In genomic region chr11:77301510-77301909, GRCh38 we compare ENCODE assay signal across 2 cellular contexts.
TF ChIP-seq lines count a peak whose summit lies in the region.

TSS of gene GDPD4 (minus strand) at chr11:77301686. CDS start at chr11:77285137, 16,549 bp downstream.

TF ChIP-seq in A549, 52 proteins besides CTCF, POLR2A, EP300 and RAD21:
- TF ChIP-seq NR3C1 (IDR thresholded peaks at IDR 0.05), result no peak
- TF ChIP-seq CHD4 (IDR thresholded peaks at IDR 0.05; ENCODE audit: borderline replicate concordance), result no peak
- no peak for TF ChIP-seq USF2 (IDR thresholded peaks at IDR 0.05)
- no peak for TF ChIP-seq TP53 (CRISPR knock-in tag; IDR thresholded peaks at IDR 0.05)
- TF ChIP-seq PBX3 (IDR thresholded peaks at IDR 0.05), result no peak
- no peak for TF ChIP-seq ATOH8 (CRISPR knock-in tag; IDR thresholded peaks at IDR 0.05; ENCODE audit: low read depth)
- no peak for TF ChIP-seq NFE2L2 (conservative IDR thresholded peaks at IDR 0.05; ENCODE audit: low read length)
- TF ChIP-seq ZFP36 (IDR thresholded peaks at IDR 0.05; ENCODE audit: borderline replicate concordance, partially characterized antibody), result no peak
- no peak for TF ChIP-seq FOSL2 (IDR thresholded peaks at IDR 0.05)
- no peak for TF ChIP-seq FOSL2 (CRISPR knock-in tag; IDR thresholded peaks at IDR 0.05)
- no peak for TF ChIP-seq FOXS1 (CRISPR knock-in tag; IDR thresholded peaks at IDR 0.05)
- no peak for TF ChIP-seq HEYL (CRISPR knock-in tag; IDR thresholded peaks at IDR 0.05)
- TF ChIP-seq BCL3 (IDR thresholded peaks at IDR 0.05), result no peak
- no peak for TF ChIP-seq ZSCAN20 (CRISPR knock-in tag; IDR thresholded peaks at IDR 0.05)
TF ChIP-seq in A549: peak in this region for 0.

TF ChIP-seq in K562, 482 proteins besides CTCF, POLR2A, EP300 and RAD21:
- TF ChIP-seq L3MBTL2 (IDR thresholded peaks at IDR 0.05), result 0 out of 2 replicates have a peak, but pooled peaks have one; percentile 24
- no peak for TF ChIP-seq PURB (CRISPR knock-in tag; IDR thresholded peaks at IDR 0.05; ENCODE audit: low read depth)
